ENCODE assay signal across 13 cellular contexts in the genomic region with DNA sequence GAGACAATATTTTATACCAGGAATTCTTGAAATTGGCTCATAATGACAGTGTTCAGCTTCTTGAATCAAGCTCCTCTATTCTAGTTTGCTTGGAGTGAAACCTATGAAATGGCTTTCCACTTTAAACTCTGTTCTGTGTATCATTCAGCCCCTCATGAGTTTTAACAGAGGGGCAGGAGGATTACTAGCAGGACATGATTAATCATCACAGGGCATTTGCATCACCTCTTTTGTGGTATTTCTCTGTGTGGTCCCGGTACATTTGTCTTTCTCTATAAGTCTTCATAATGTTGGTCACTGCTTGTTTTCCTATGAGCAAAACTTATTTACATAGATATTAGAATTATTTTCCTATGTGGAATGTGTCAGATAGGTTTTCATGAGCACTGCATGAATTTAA.
"Had no signal": no experiment of that assay in that cellular context is flagged by ENCODE, and none has a peak within 500 bp of the region (broad histone marks: within the 10 kb centered on the region; RNA-seq: fewer than 3 reads in every experiment).

No MANE protein-coding gene starts in this region.

- H3K9me3 Mint-ChIP-seq: activated B cell treated with CpG ODN at 0.5 μM for 24 hours; activated CD4-positive, alpha-beta T cell treated with anti-CD3 and anti-CD28 coated beads, Interleukin-2, amount 10 ng/mL, durations not matched to agents 7 days and 5 days; activated naive CD4-positive, alpha-beta T cell treated with anti-CD3 and anti-CD28 coated beads for 36 hours; activated T-helper 2 cell treated with anti-CD3 and anti-CD28 coated beads, Interferon-gamma antibody, Interleukin-2, Interleukin-4, amounts not matched to agents 10 μg/mL and 5 μg/mL and 100 μg/mL, durations not matched to agents 14 hours and 24 hours and 36 hours; stimulated activated naive B cell treated with anti-CD40 and anti-IgM and Interleukin-4, amounts not matched to agents 10 μg/mL and 1 μg/mL and 100 μg/mL, for 72 hours had no signal

- H3K27me3 Mint-ChIP-seq: activated B cell treated with CpG ODN at 0.5 μM for 24 hours; activated CD4-positive, alpha-beta T cell treated with anti-CD3 and anti-CD28 coated beads, Interleukin-2, amount 10 ng/mL, durations not matched to agents 7 days and 5 days; stimulated activated naive B cell treated with anti-CD40 and anti-IgM and Interleukin-4, amounts not matched to agents 10 μg/mL and 1 μg/mL and 100 μg/mL, for 72 hours had no signal

- H3K27ac ChIP-seq: esophagus squamous epithelium, pancreas, tibial nerve, uterus had no signal

- H3K4me3 Mint-ChIP-seq: activated B cell treated with CpG ODN at 0.5 μM for 24 hours; activated CD4-positive, alpha-beta T cell treated with anti-CD3 and anti-CD28 coated beads, Interleukin-2, amount 10 ng/mL, durations not matched to agents 7 days and 5 days; activated naive CD4-positive, alpha-beta T cell treated with anti-CD3 and anti-CD28 coated beads for 36 hours; stimulated activated naive B cell treated with anti-CD40 and anti-IgM and Interleukin-4, amounts not matched to agents 10 μg/mL and 1 μg/mL and 100 μg/mL, for 72 hours had no signal

- ATAC-seq: pancreas; stimulated activated naive B cell treated with anti-CD40 and anti-IgM and Interleukin-4, amounts not matched to agents 10 μg/mL and 1 μg/mL and 100 μg/mL, for 72 hours had no signal

- H3K27ac Mint-ChIP-seq: activated B cell treated with CpG ODN at 0.5 μM for 24 hours; activated CD4-positive, alpha-beta T cell treated with anti-CD3 and anti-CD28 coated beads, Interleukin-2, amount 10 ng/mL, durations not matched to agents 7 days and 5 days; activated naive CD4-positive, alpha-beta T cell treated with anti-CD3 and anti-CD28 coated beads for 36 hours; activated T-helper 2 cell treated with anti-CD3 and anti-CD28 coated beads, Interferon-gamma antibody, Interleukin-2, Interleukin-4, amounts not matched to agents 10 μg/mL and 5 μg/mL and 100 μg/mL, durations not matched to agents 14 hours and 24 hours and 36 hours; stimulated activated naive B cell treated with anti-CD40 and anti-IgM and Interleukin-4, amounts not matched to agents 10 μg/mL and 1 μg/mL and 100 μg/mL, for 72 hours had no signal

- H3K27me3 ChIP-seq: esophagus squamous epithelium, pancreas, tibial nerve, uterus had no signal

- H3K4me3 ChIP-seq: esophagus squamous epithelium, pancreas, tibial nerve, uterus had no signal

- DNase-seq: activated B cell treated with CpG ODN at 0.5 μM for 24 hours; activated CD4-positive, alpha-beta T cell treated with anti-CD3 and anti-CD28 coated beads, Interleukin-2, amount 10 ng/mL, durations not matched to agents 7 days and 5 days; activated CD8-positive, alpha-beta memory T cell treated with anti-CD3 and anti-CD28 coated beads for 24 hours; activated naive CD4-positive, alpha-beta T cell treated with anti-CD3 and anti-CD28 coated beads for 36 hours; esophagus squamous epithelium; foreskin melanocyte; pancreas; stimulated activated CD4-positive, alpha-beta T cell treated with anti-CD3 and anti-CD28 coated beads, Interleukin-12 subunit alpha, Interleukin-12 subunit beta, amount 100 ng/mL, for 4 hours; stimulated activated naive B cell treated with anti-CD40 and anti-IgM and Interleukin-4, amounts not matched to agents 10 μg/mL and 1 μg/mL and 100 μg/mL, for 72 hours; substantia nigra; uterus had no signal

- H3K4me1 ChIP-seq: pancreas, uterus had no signal

- H3K36me3 ChIP-seq: pancreas, uterus had no signal

- H3K9me3 ChIP-seq: esophagus squamous epithelium, pancreas, tibial nerve, uterus had no signal
